9 cellular contexts compared by ENCODE assay signal in genomic region chr12:6699259-6699988, GRCh38. TPM values are rescaled to one million over a fixed set of nuclear protein-coding genes. Genes with fewer than 3 reads are reported as not detected.
DNase-seq lines count a peak whose midpoint lies in the region; ATAC-seq and TF ChIP-seq lines count a peak whose summit lies in the region.
"Had no signal": no experiment of that assay in that cellular context is flagged by ENCODE, and none has a peak within 500 bp of the region (broad histone marks: within the 10 kb centered on the region; RNA-seq: fewer than 3 reads in every experiment).

No MANE protein-coding gene starts in this region.

- peak overlapping the region; percentile 21; the same call in 1 of the 2 replicates for H4K91ac ChIP-seq in IMR-90 (ENCODE audit: insufficient read depth, low read depth, low read length)

- peak overlapping the region; percentile 88 for H3K4me3 Mint-ChIP-seq in neural progenitor cell

- H2BK5ac ChIP-seq in IMR-90 (ENCODE audit: low read depth, low read length, poor library complexity, severe bottlenecking), result no peak overlapping the region

- H3K9me3 ChIP-seq in BLaER1 (no peaks in the 10 kb centered on the region), IMR-90 (ENCODE audit: control insufficient read depth, insufficient read depth, low read length) (no peaks in the 10 kb centered on the region), neural progenitor cell (ENCODE audit: low read depth) (no peaks in the 10 kb centered on the region)
- no peaks in the 10 kb centered on the region for H3K9me3 ChIP-seq in effector memory CD4-positive, alpha-beta T cell (ENCODE audit: control insufficient read depth, low read length)

- no peak overlapping the region for H2BK120ac ChIP-seq in IMR-90 (ENCODE audit: low read depth, low read length)

- peak overlapping the region; percentile 42 for H3K18ac ChIP-seq in IMR-90 (ENCODE audit: low read depth, low read length)

- H2AK5ac ChIP-seq in IMR-90 (ENCODE audit: low read depth, low read length), result peak overlapping the region; percentile 59

- H3K9ac ChIP-seq in BLaER1 (peak overlapping the region; percentile 72), IMR-90 (ENCODE audit: low read depth, low read length) (peak overlapping the region; percentile 90), neural progenitor cell (peak overlapping the region; percentile 50)

- no peak for TF ChIP-seq POLR2A in IMR-90 (IDR thresholded peaks at IDR 0.05; ENCODE audit: low read depth, low read length)

- no peak overlapping the region for H2BK20ac ChIP-seq in IMR-90 (ENCODE audit: low read depth, low read length)

- TF ChIP-seq CTCF in IMR-90 (conservative IDR thresholded peaks at IDR 0.05; ENCODE audit: low read depth, low read length), result no peak
- TF ChIP-seq CTCF in neural progenitor cell (IDR thresholded peaks at IDR 0.05), result no peak

- DNase-seq in IMR-90, result no peak
- DNase-seq in effector memory CD4-positive, alpha-beta T cell, result no peak
- DNase-seq in neural progenitor cell (ENCODE audit: low spot score), result no peak
- no peak for DNase-seq in hippocampal formation (lab: John Stamatoyannopoulos, UW)
- DNase-seq in NCI-H774 (lab: John Stamatoyannopoulos, UW), result no peak
- DNase-seq: NCI-H2227 treated with DMSO at 0.1 percent for 48 hours had no signal

- H3F3A ChIP-seq in neural progenitor cell (ENCODE audit: low read depth), result peaks cover 49% of the 10 kb centered on the region

- peak overlapping the region; percentile 82 for H3K14ac ChIP-seq in IMR-90 (replicated peaks; ENCODE audit: low read depth, low read length)

- peaks cover 25% of the 10 kb centered on the region for H3K27me3 Mint-ChIP-seq in neural progenitor cell (ENCODE audit: insufficient read depth, low read depth)

- no peaks in the 10 kb centered on the region for H3K9me1 ChIP-seq in IMR-90 (ENCODE audit: insufficient read depth, low read length)

- POLR2A ChIA-PET in IMR-90 (lab: Charles Lee; ENCODE audit: unreplicated experiment), result interaction anchor here (0.6 to 1.0 kb wide), 2 partner anchors 10 to 104 kb away, joined by 4 to 5 read pairs; no protein-coding TSS in a partner anchor

- in situ Hi-C loops in IMR-90 (cut with MboI; ENCODE audit: low sequenced_read_pairs), result no loop called here

- peaks cover 32% of the 10 kb centered on the region for H3K4me1 Mint-ChIP-seq in neural progenitor cell

- H3K56ac ChIP-seq in IMR-90 (ENCODE audit: extremely low read depth, insufficient read depth, low read length), result no peak overlapping the region

- H3K4me2 ChIP-seq in BLaER1 (peak overlapping the region; percentile 99), IMR-90 (ENCODE audit: low read depth, low read length) (peak overlapping the region; percentile 91), neural progenitor cell (peak overlapping the region; percentile 91)

- peaks cover 10 to 17% of the 10 kb centered on the region in 2 experiments; a peak in 3 of 4 replicates for H3K79me1 ChIP-seq in IMR-90 (ENCODE audit: low read depth in 1 of 2, low read length in 2 of 2)

- CTCF ChIA-PET in IMR-90 (lab: Yijun Ruan, JAX), result interaction anchor here (0.6 to 1.0 kb wide), 2 partner anchors 15 to 246 kb away, joined by 3 read pairs; no protein-coding TSS in a partner anchor

- H3K27ac ChIP-seq in BLaER1, result peak overlapping the region; percentile 53; the same call in 1 of the 2 replicates
- peak overlapping the region; percentile 1 for H3K27ac ChIP-seq in IMR-90 (ENCODE audit: insufficient read depth, low read length)
- H3K27ac ChIP-seq in effector memory CD4-positive, alpha-beta T cell (ENCODE audit: insufficient read depth, low read length, poor library complexity, severe bottlenecking), result no peak overlapping the region
- no peak overlapping the region for H3K27ac ChIP-seq in neural progenitor cell

- ATAC-seq in IMR-90 (ENCODE audit: low read depth) (no peak; the same call in 1 of the 2 replicates), GM21423 (IDR thresholded peaks at IDR 0.05; ENCODE audit: unreplicated experiment) (no peak), GM21786 (IDR thresholded peaks at IDR 0.05; ENCODE audit: unreplicated experiment) (no peak)

- dilution Hi-C loops in IMR-90 (cut with HindIII; ENCODE audit: low sequenced_read_pairs, unreplicated experiment), result no loop called here

- no peak overlapping the region for H2BK15ac ChIP-seq in IMR-90 (ENCODE audit: low read depth, low read length)

- no peaks in the 10 kb centered on the region for H4K20me1 ChIP-seq in BLaER1
- H4K20me1 ChIP-seq in IMR-90 (ENCODE audit: insufficient read depth, low read length), result no peaks in the 10 kb centered on the region
- H4K20me1 ChIP-seq in neural progenitor cell (ENCODE audit: low read depth), result no peaks in the 10 kb centered on the region

- H2AFZ ChIP-seq in IMR-90 (replicated peaks; ENCODE audit: low read length, poor library complexity) (peak overlapping the region; percentile 82), neural progenitor cell (replicated peaks) (peak overlapping the region; percentile 93)

- peak overlapping the region; percentile 77 for H3K4me3 ChIP-seq in BLaER1
- H3K4me3 ChIP-seq in IMR-90 (ENCODE audit: insufficient read depth, low read depth, low read length), result peak overlapping the region; percentile 81
- H3K4me3 ChIP-seq in effector memory CD4-positive, alpha-beta T cell (ENCODE audit: insufficient read depth, low read depth, low read length, poor library complexity, severe bottlenecking), result peak overlapping the region; percentile 66
- peak overlapping the region; percentile 96 for H3K4me3 ChIP-seq in neural progenitor cell

- intact Hi-C loops in IMR-90 (cut with micrococcal nuclease), result no loop called here

- peak overlapping the region; percentile 84 for H4K5ac ChIP-seq in IMR-90 (ENCODE audit: low read depth, low read length)

- H3K36me3 ChIP-seq in BLaER1, result no peaks in the 10 kb centered on the region
- H3K36me3 ChIP-seq in IMR-90 (ENCODE audit: control insufficient read depth, insufficient read depth, low read length), result peaks cover 8% of the 10 kb centered on the region
- no peaks in the 10 kb centered on the region for H3K36me3 ChIP-seq in effector memory CD4-positive, alpha-beta T cell (ENCODE audit: control insufficient read depth, insufficient read depth, low read length)
- H3K36me3 ChIP-seq in neural progenitor cell, result no peaks in the 10 kb centered on the region

- peaks cover 10% of the 10 kb centered on the region for H3K36me3 Mint-ChIP-seq in neural progenitor cell

- peak overlapping the region; percentile 72 for H3K4ac ChIP-seq in IMR-90 (ENCODE audit: low read depth, low read length)

- no peaks in the 10 kb centered on the region for H3K9me3 Mint-ChIP-seq in neural progenitor cell

- H2AK9ac ChIP-seq in IMR-90 (replicated peaks; ENCODE audit: low read depth, low read length, poor library complexity), result peak overlapping the region; percentile 88

- no TSS peak for BruUV-seq in IMR-90 (replicated peaks; lab: Mats Ljungman, UMichigan)

- no peak for TF ChIP-seq RAD21 in IMR-90 (IDR thresholded peaks at IDR 0.05; ENCODE audit: low read length)

- H3K27ac Mint-ChIP-seq in neural progenitor cell, result peak overlapping the region; percentile 91

- H4K8ac ChIP-seq in IMR-90 (ENCODE audit: low read depth in 2 of 2, low read length in 2 of 2), result peak overlapping the region; percentile 21 to 86; a peak in 3 of 4 replicates

- peaks cover 19% of the 10 kb centered on the region for H3K79me2 ChIP-seq in neural progenitor cell (ENCODE audit: low read depth)

- 25% methylated on average over 9 of the region's 16 CpGs; no CpG with 5 or more reads in 1 of the 2 experiments for WGBS in IMR-90 (ENCODE audit: extremely low coverage in 2 of 2, insufficient read length in 1 of 2), 2 experiments

- H3K4me1 ChIP-seq in BLaER1, result peaks cover 70% of the 10 kb centered on the region
- H3K4me1 ChIP-seq in IMR-90 (ENCODE audit: control insufficient read depth, insufficient read depth, low read length), result peaks cover 4% of the 10 kb centered on the region
- H3K4me1 ChIP-seq in effector memory CD4-positive, alpha-beta T cell (ENCODE audit: control insufficient read depth, insufficient read depth, low read length, poor library complexity, severe bottlenecking), result peaks cover 17% of the 10 kb centered on the region
- H3K4me1 ChIP-seq in neural progenitor cell, result peaks cover 20% of the 10 kb centered on the region

- peak overlapping the region; percentile 88 for H3K23ac ChIP-seq in IMR-90 (ENCODE audit: low read depth, low read length)

- H3K27me3 ChIP-seq in BLaER1 (peaks cover 16% of the 10 kb centered on the region; the same call in 1 of the 2 replicates), IMR-90 (ENCODE audit: control insufficient read depth, insufficient read depth, low read length) (peaks cover 3% of the 10 kb centered on the region; the same call in 1 of the 2 replicates), neural progenitor cell (peaks cover 17% of the 10 kb centered on the region)
- peaks cover 15% of the 10 kb centered on the region for H3K27me3 ChIP-seq in effector memory CD4-positive, alpha-beta T cell (replicated peaks; ENCODE audit: control insufficient read depth, insufficient read depth, low read length, poor library complexity, severe bottlenecking)

RNA-seq across cellular contexts. Expression of gene PIANP, which starts 1.2 kb away (rescaled TPM):
- total RNA-seq in IMR-90 (2012; rRNA removed) (under 0.01 and 0.18 TPM in 2 replicates), neural progenitor cell (ENCODE audit: low replicate concordance) (0.32 and 1.7 TPM in 2 replicates)
- 5.4 and 6.8 TPM in 2 replicates for polyA plus RNA-seq in IMR-90 (2012; rRNA removed)
- polyA plus RNA-seq in IMR-90 (2012; cell fraction: cytosol; rRNA removed), result 4.1 and 11.4 TPM in 2 replicates
- polyA plus RNA-seq in IMR-90 (2012; cell fraction: nucleus; rRNA removed; ENCODE audit: low replicate concordance), result 10.0 and 16.9 TPM in 2 replicates

RNA-seq across cellular contexts. Expression of gene ZNF384, which starts 10.2 kb away (rescaled TPM):
- total RNA-seq in IMR-90 (2012; rRNA removed), result 16.3 and 17.5 TPM in 2 replicates
- 53.7 and 55.6 TPM in 2 replicates for polyA plus RNA-seq in IMR-90 (2012; rRNA removed)
- 23.1 and 32.3 TPM in 2 replicates for polyA plus RNA-seq in IMR-90 (2012; cell fraction: cytosol; rRNA removed)
- 169 and 187 TPM in 2 replicates for polyA plus RNA-seq in IMR-90 (2012; cell fraction: nucleus; rRNA removed; ENCODE audit: low replicate concordance)
- total RNA-seq in neural progenitor cell (ENCODE audit: low replicate concordance), result 38.0 and 52.0 TPM in 2 replicates

RNA-seq across cellular contexts. Expression of gene COPS7A, which starts 24.4 kb away (rescaled TPM):
- 51.4 and 58.8 TPM in 2 replicates for total RNA-seq in IMR-90 (2012; rRNA removed)
- 135 and 138 TPM in 2 replicates for polyA plus RNA-seq in IMR-90 (2012; rRNA removed)
- polyA plus RNA-seq in IMR-90 (2012; cell fraction: cytosol; rRNA removed), result 142 and 155 TPM in 2 replicates
- polyA plus RNA-seq in IMR-90 (2012; cell fraction: nucleus; rRNA removed; ENCODE audit: low replicate concordance), result 205 and 256 TPM in 2 replicates
- 24.5 and 41.8 TPM in 2 replicates for total RNA-seq in neural progenitor cell (ENCODE audit: low replicate concordance)

RNA-seq across cellular contexts. Expression of gene ING4, which starts 36.5 kb away (rescaled TPM):
- total RNA-seq in IMR-90 (2012; rRNA removed), result 22.0 and 25.3 TPM in 2 replicates
- polyA plus RNA-seq in IMR-90 (2012; rRNA removed), result 31.1 and 47.5 TPM in 2 replicates
- polyA plus RNA-seq in IMR-90 (2012; cell fraction: cytosol; rRNA removed), result 23.4 and 26.9 TPM in 2 replicates
- polyA plus RNA-seq in IMR-90 (2012; cell fraction: nucleus; rRNA removed; ENCODE audit: low replicate concordance), result 64.9 and 157 TPM in 2 replicates
- total RNA-seq in neural progenitor cell (ENCODE audit: low replicate concordance), result 101 and 135 TPM in 2 replicates

RNA-seq across cellular contexts. Expression of gene ACRBP, which starts 52.2 kb away (rescaled TPM):
- not detected in 2 replicates for total RNA-seq in IMR-90 (2012; rRNA removed)
- polyA plus RNA-seq in IMR-90 (2012; rRNA removed), result 0.27 and 0.38 TPM in 2 replicates
- polyA plus RNA-seq in IMR-90 (2012; cell fraction: cytosol; rRNA removed), result 0.15 and 1.9 TPM in 2 replicates
- 0.88 and 1.2 TPM in 2 replicates for polyA plus RNA-seq in IMR-90 (2012; cell fraction: nucleus; rRNA removed; ENCODE audit: low replicate concordance)
- total RNA-seq in neural progenitor cell (ENCODE audit: low replicate concordance), result 2.7 and 3.8 TPM in 2 replicates

Comparison
In these comparisons a context has a peak if more than half of its experiments do, and no peak if none do; other contexts are left out.
1. H3K27ac ChIP-seq: peak in BLaER1 (single experiment) and IMR-90 (single experiment); none in effector memory CD4-positive, alpha-beta T cell (single experiment) and neural progenitor cell (single experiment).
2. Peak in every context shown above with its lines, with median percentiles within 50 percentile points of each other: H3K4me2 ChIP-seq, H3K4me3 ChIP-seq and H3K9ac ChIP-seq.